Comparison of ENCODE assay signal across 12 cellular contexts in the genomic region with DNA sequence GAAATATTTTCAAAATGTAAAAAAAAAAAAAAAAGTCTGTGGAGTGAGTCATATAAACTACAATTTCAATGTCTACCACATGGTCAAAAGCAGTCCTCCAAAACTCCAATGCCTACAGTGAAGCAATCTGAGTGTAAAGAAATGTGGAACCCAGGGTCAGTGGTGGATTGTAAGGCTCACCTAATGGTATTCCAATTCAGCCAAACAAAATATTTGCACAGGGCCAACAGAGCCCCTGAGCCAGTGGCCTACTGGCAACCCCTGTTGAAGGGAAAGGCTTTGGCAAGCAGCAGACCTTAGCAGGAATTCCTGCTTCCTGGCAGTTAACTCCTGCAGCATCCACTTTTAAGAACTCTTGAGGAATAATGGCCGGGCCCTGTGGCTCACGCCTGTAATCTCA. TPM values are rescaled to one million over a fixed set of nuclear protein-coding genes. Genes with fewer than 3 reads are reported as not detected.
DNase-seq lines count a peak whose midpoint lies in the region; TF ChIP-seq lines count a peak whose summit lies in the region.
"Had no signal": no experiment of that assay in that cellular context is flagged by ENCODE, and none has a peak within 500 bp of the region (broad histone marks: within the 10 kb centered on the region; RNA-seq: fewer than 3 reads in every experiment).

No MANE protein-coding gene starts in this region.

- H3K4me3 ChIP-seq in LNCaP clone FGC (ENCODE audit: low read depth, low read length) (no peak overlapping the region), choroid plexus epithelial cell (ENCODE audit: low read depth, low read length) (no peak overlapping the region), HAP-1 (no peak overlapping the region)
- H3K4me3 ChIP-seq: PC-9, smooth muscle cell had no signal

- in situ Hi-C loops in HAP-1 (cut with MboI; ENCODE audit: low sequenced_read_pairs), result no loop called here

- H3K4me1 ChIP-seq in HAP-1, result peaks cover 12% of the 10 kb centered on the region

- TF ChIP-seq CTCF in LNCaP clone FGC (IDR thresholded peaks at IDR 0.05; ENCODE audit: control insufficient read depth, extremely low read depth, insufficient read depth) (no peak), choroid plexus epithelial cell (conservative IDR thresholded peaks at IDR 0.05; ENCODE audit: low read depth, low read length) (no peak)

- DNase-seq in EH (ENCODE audit: low read depth), result peak; percentile 85
- peak; percentile 23 for DNase-seq in LNCaP clone FGC (ENCODE audit: low read depth)
- DNase-seq in choroid plexus epithelial cell (ENCODE audit: low read depth), result peak; percentile 87
- DNase-seq in pulmonary artery endothelial cell (ENCODE audit: low read depth, low spot score), result peak; percentile 87
- DNase-seq in superior temporal gyrus (ENCODE audit: extremely low spot score), result no peak
- no peak for DNase-seq in HAP-1 (ENCODE audit: low spot score in 2 of 2)
- DNase-seq in HT-29 (ENCODE audit: low spot score), result no peak
- DNase-seq: activated effector memory CD4-positive, alpha-beta T cell treated with anti-CD3 and anti-CD28 coated beads, Interleukin-2, amount 50 U/mL, for 16 hours; GDM1; NCI-H1417 had no signal

- no peaks in the 10 kb centered on the region for H3K9me3 ChIP-seq in HAP-1

- H3K27me3 ChIP-seq in HAP-1 (ENCODE audit: low read depth), result no peaks in the 10 kb centered on the region

- peaks cover 47% of the 10 kb centered on the region for H3K36me3 ChIP-seq in HAP-1 (replicated peaks)

RNA-seq across cellular contexts. Expression of gene DNMT1, which starts 3.4 kb away (rescaled TPM):
- 39.4 and 61.7 TPM in 2 replicates for total RNA-seq in pulmonary artery endothelial cell
- 105 and 136 TPM in 2 replicates for total RNA-seq in HT-29 (2014; rRNA removed; shearing (Covaris generic))

RNA-seq across cellular contexts. Expression of gene S1PR2, which starts 39.8 kb away (rescaled TPM):
- 0.25 and 0.46 TPM in 2 replicates for total RNA-seq in pulmonary artery endothelial cell
- total RNA-seq in HT-29 (2014; rRNA removed; shearing (Covaris generic)), result 0.91 and 1.4 TPM in 2 replicates

Comparison
In these comparisons a context has a peak if more than half of its experiments do, and no peak if none do; other contexts are left out.
1. DNase-seq: peak in EH (single experiment), LNCaP clone FGC (single experiment), choroid plexus epithelial cell (single experiment) and pulmonary artery endothelial cell (single experiment); none in superior temporal gyrus (single experiment), HAP-1 (0 of 2) and HT-29 (single experiment).